ENCODE assay signal across 1 cellular context in genomic region chr2:201154615-201155014, GRCh38.
TF ChIP-seq lines count a peak whose summit lies in the region.

No MANE protein-coding gene starts in this region.

TF ChIP-seq in WTC11, 78 proteins besides CTCF, POLR2A, EP300 and RAD21 (continued from another document):
- no peak for TF ChIP-seq E2F4 (CRISPR knock-in tag; IDR thresholded peaks at IDR 0.05; ENCODE audit: borderline replicate concordance, low read depth)
- TF ChIP-seq IRF2 (CRISPR knock-in tag; IDR thresholded peaks at IDR 0.05; ENCODE audit: borderline replicate concordance, low read depth), result no peak
- TF ChIP-seq ZNF416 (CRISPR knock-in tag; IDR thresholded peaks at IDR 0.05), result no peak
- no peak for TF ChIP-seq ELF4 (CRISPR knock-in tag; IDR thresholded peaks at IDR 0.05; ENCODE audit: low read depth)
- TF ChIP-seq ZNF138 (CRISPR knock-in tag; conservative IDR thresholded peaks at IDR 0.05), result no peak
- TF ChIP-seq KAT7 (CRISPR knock-in tag; IDR thresholded peaks at IDR 0.05; ENCODE audit: borderline replicate concordance), result no peak
- TF ChIP-seq FOXJ3 (CRISPR knock-in tag; IDR thresholded peaks at IDR 0.05; ENCODE audit: borderline replicate concordance), result no peak
